11 cellular contexts compared by ENCODE assay signal in genomic region chr11:96215826-96216225, GRCh38.
A peak's percentile ranks its signal among the peaks of the same experiment; 100 is the strongest.
DNase-seq lines count a peak whose midpoint lies in the region; ATAC-seq and TF ChIP-seq lines count a peak whose summit lies in the region.
"Had no signal": no experiment of that assay in that cellular context is flagged by ENCODE, and none has a peak within 500 bp of the region (broad histone marks: within the 10 kb centered on the region; RNA-seq: fewer than 3 reads in every experiment).

No MANE protein-coding gene starts in this region.

- DNase-seq in HL-60 (ENCODE audit: low read depth in 1 of 2, low spot score in 1 of 2) (no peak), body of pancreas (no peak), WTC11 (ENCODE audit: low spot score) (no peak)
- peak in 2 of 10 donors; percentile 46 to 55 for DNase-seq in naive thymus-derived CD8-positive, alpha-beta T cell
- DNase-seq: DMS79, SHP77, testis had no signal

- TF ChIP-seq POLR2A in body of pancreas (IDR thresholded peaks at IDR 0.05), result no peak

- H3K27me3 ChIP-seq in ACC112 (ENCODE audit: insufficient read depth, low read length) (no peaks in the 10 kb centered on the region), HL-60 (ENCODE audit: insufficient read depth, poor library complexity, severe bottlenecking) (no peaks in the 10 kb centered on the region), body of pancreas (no peaks in the 10 kb centered on the region)
- H3K27me3 ChIP-seq: testis had no signal

- H3K79me2 ChIP-seq in ACC112 (ENCODE audit: control insufficient read depth, insufficient read depth, low read length, unreplicated experiment), result peaks cover 68% of the 10 kb centered on the region

- peaks cover 0 to 10% (median 0%) of the 10 kb centered on the region in 3 donors for H3K36me3 Mint-ChIP-seq in naive thymus-derived CD8-positive, alpha-beta T cell
- H3K36me3 Mint-ChIP-seq in WTC11, result no peaks in the 10 kb centered on the region

- peak overlapping the region; percentile 24; the same call in 1 of the 2 replicates for H3K4me3 ChIP-seq in ACC112 (ENCODE audit: low read depth, low read length)
- H3K4me3 ChIP-seq in HL-60 (replicated peaks; ENCODE audit: insufficient read depth, low read length), result no peak overlapping the region
- no peak overlapping the region for H3K4me3 ChIP-seq in body of pancreas
- H3K4me3 ChIP-seq: testis had no signal

- intact Hi-C loops in body of pancreas (cut with DNase I), result no loop called here

- peaks cover 0 to 15% (median 0%) of the 10 kb centered on the region in 9 donors for H3K9me3 Mint-ChIP-seq in naive thymus-derived CD8-positive, alpha-beta T cell
- H3K9me3 Mint-ChIP-seq in WTC11, result no peaks in the 10 kb centered on the region

- H2AFZ ChIP-seq in ACC112 (ENCODE audit: low read length, unreplicated experiment), result peak overlapping the region; percentile 2

- ATAC-seq in body of pancreas (no peak), GM18511 (IDR thresholded peaks at IDR 0.05; ENCODE audit: unreplicated experiment) (no peak), WTC11 (no peak), HG02759 (IDR thresholded peaks at IDR 0.05; ENCODE audit: unreplicated experiment) (no peak), HG03442 (IDR thresholded peaks at IDR 0.05; ENCODE audit: unreplicated experiment) (no peak)
- peak; percentile 43 to 64 for ATAC-seq in naive thymus-derived CD8-positive, alpha-beta T cell

- H3K4me1 ChIP-seq in ACC112 (ENCODE audit: control insufficient read depth, insufficient read depth, low read length, unreplicated experiment) (peaks cover 89% of the 10 kb centered on the region), body of pancreas (peaks cover 12% of the 10 kb centered on the region)

- POLR2A ChIA-PET in naive thymus-derived CD8-positive, alpha-beta T cell (lab: Charles Lee), result interaction anchor here (0.9 to 3.1 kb wide), 17 partner anchors 9 to 1149 kb away, joined by 3 to 16 read pairs (median 5); partner anchors contain the start of genes MAML2 and SRSF8
- POLR2A ChIA-PET in WTC11 (lab: Charles Lee), result no interaction called here

- H3K36me3 ChIP-seq in ACC112 (ENCODE audit: insufficient read depth, low read length), result no peaks in the 10 kb centered on the region; the same call in 1 of the 2 replicates
- H3K36me3 ChIP-seq in body of pancreas (replicated peaks in 1 of 2; ENCODE audit: insufficient read depth in 1 of 2, low read depth in 2 of 2), result no peaks in the 10 kb centered on the region

- peak overlapping the region; percentile 64 to 87 (median 75) for H3K4me3 Mint-ChIP-seq in naive thymus-derived CD8-positive, alpha-beta T cell
- H3K4me3 Mint-ChIP-seq in WTC11, result no peak overlapping the region

- H3K9me3 ChIP-seq in body of pancreas, result no peaks in the 10 kb centered on the region
- H3K9me3 ChIP-seq: testis had no signal

- no peaks in the 10 kb centered on the region for H3K27me3 Mint-ChIP-seq in naive thymus-derived CD8-positive, alpha-beta T cell
- no peaks in the 10 kb centered on the region for H3K27me3 Mint-ChIP-seq in WTC11 (ENCODE audit: low read depth)

- H3K27ac ChIP-seq in ACC112 (ENCODE audit: low read depth, low read length) (peak overlapping the region; percentile 96), HL-60 (replicated peaks) (peak overlapping the region; percentile 54), body of pancreas (peak overlapping the region in 3 of 4 donors; percentile 31 to 74 (median 64))

- CTCF ChIA-PET in WTC11 (lab: Charles Lee), result interaction anchor here (0.9 kb wide), 1 partner anchor 127 kb away, joined by 3 read pairs; the partner anchor contains the start of gene MAML2

- peaks cover 53 to 100% (median 88%) of the 10 kb centered on the region in 4 donors for H3K4me1 Mint-ChIP-seq in naive thymus-derived CD8-positive, alpha-beta T cell
- peaks cover 49% of the 10 kb centered on the region for H3K4me1 Mint-ChIP-seq in WTC11

- TF ChIP-seq CTCF in HL-60 (IDR thresholded peaks at IDR 0.05; ENCODE audit: insufficient read depth, low read length), result no peak
- TF ChIP-seq CTCF in body of pancreas (IDR thresholded peaks at IDR 0.05), result no peak
- TF ChIP-seq CTCF in WTC11 (IDR thresholded peaks at IDR 0.05), result no peak

- peak overlapping the region; percentile 91 to 99 (median 96) for H3K27ac Mint-ChIP-seq in naive thymus-derived CD8-positive, alpha-beta T cell
- H3K27ac Mint-ChIP-seq in WTC11, result no peak overlapping the region

TF ChIP-seq in WTC11, 78 proteins besides CTCF, POLR2A, EP300 and RAD21 (continues in another document):
- TF ChIP-seq PRDM15 (CRISPR knock-in tag; IDR thresholded peaks at IDR 0.05) (no peak), IRF2 (CRISPR knock-in tag; IDR thresholded peaks at IDR 0.05; ENCODE audit: borderline replicate concordance, low read depth) (no peak), CDX4 (CRISPR knock-in tag; IDR thresholded peaks at IDR 0.05; ENCODE audit: borderline replicate concordance) (no peak), KAT7 (CRISPR knock-in tag; IDR thresholded peaks at IDR 0.05; ENCODE audit: borderline replicate concordance) (no peak), PRRX2 (CRISPR knock-in tag; IDR thresholded peaks at IDR 0.05) (no peak), AFF4 (CRISPR knock-in tag; IDR thresholded peaks at IDR 0.05; ENCODE audit: borderline replicate concordance) (no peak), ATF2 (CRISPR knock-in tag; IDR thresholded peaks at IDR 0.05; ENCODE audit: borderline replicate concordance, low read depth) (no peak)

Comparison
In these comparisons a context has a peak if more than half of its experiments do, and no peak if none do; other contexts are left out.
1. ATAC-seq: peak in naive thymus-derived CD8-positive, alpha-beta T cell (2 of 2); none in body of pancreas (single experiment), GM18511 (single experiment), WTC11 (single experiment), HG02759 (single experiment) and HG03442 (single experiment).
2. Peak in every context shown above with its lines, with median percentiles within 50 percentile points of each other: H3K27ac ChIP-seq.